In genomic region chr16:3234543-3235541, GRCh38 we compare ENCODE assay signal across 8 cellular contexts.
DNase-seq lines count a peak whose midpoint lies in the region; ATAC-seq lines count a peak whose summit lies in the region.

Gene ZNF200, minus strand, starts transcription at chr16:3235158. Its CDS starts 1,403 bp downstream, at chr16:3233755.

- H3K4me3 Mint-ChIP-seq in central memory CD8-positive, alpha-beta T cell = peak within 1 kb of the TSS; percentile 86

- peaks cover 6% of the 10 kb centered on the region for H3K9me3 Mint-ChIP-seq in central memory CD8-positive, alpha-beta T cell

- H3K27me3 Mint-ChIP-seq in central memory CD8-positive, alpha-beta T cell = no peaks in the 10 kb centered on the region

- peaks cover 31% of the 10 kb centered on the region for H3K4me1 Mint-ChIP-seq in central memory CD8-positive, alpha-beta T cell

- peaks cover 27% of the 10 kb centered on the region for H3K36me3 Mint-ChIP-seq in central memory CD8-positive, alpha-beta T cell (ENCODE audit: insufficient read depth)

- DNase-seq in AG20443 (ENCODE audit: low spot score) = peak; percentile 98
- peak; percentile 83 for DNase-seq in NCI-H446 treated with DMSO at 0.1 percent for 48 hours (lab: John Stamatoyannopoulos, UW)
- DNase-seq in central memory CD8-positive, alpha-beta T cell (ENCODE audit: low spot score in 2 of 2) = peak; percentile 89 to 90
- DNase-seq in islet precursor cell = peak; percentile 97
- peak; percentile 92 for DNase-seq in stimulated activated CD4-positive, alpha-beta T cell treated with anti-CD3 and anti-CD28 coated beads, Interleukin-12 subunit alpha, Interleukin-12 subunit beta, amount 100 ng/mL, for 4 hours

- peak; percentile 85 for ATAC-seq in GM19043 (IDR thresholded peaks at IDR 0.05; ENCODE audit: low read depth, unreplicated experiment)
- peak; percentile 93 for ATAC-seq in HG03354 (IDR thresholded peaks at IDR 0.05; ENCODE audit: poor library complexity, severe bottlenecking, unreplicated experiment)
- ATAC-seq in activated CD4-positive, CD25-positive, alpha-beta regulatory T cell treated with anti-CD3 and anti-CD28 coated beads, Interleukin-2, amount 50 U/mL, for 24 hours = peak; percentile 95 to 96
- peak; percentile 95 for ATAC-seq in central memory CD8-positive, alpha-beta T cell (replicated peaks; ENCODE audit: extremely low read depth, poor library complexity, severe bottlenecking)

- peak within 1 kb of the TSS; percentile 95 for H3K27ac Mint-ChIP-seq in central memory CD8-positive, alpha-beta T cell (ENCODE audit: low read depth)

Comparison
In these comparisons a context has a peak if more than half of its experiments do, and no peak if none do; other contexts are left out.
1. Peak in every context shown above with its lines: DNase-seq and ATAC-seq.